ENCODE assay signal across 11 cellular contexts in the genomic region with DNA sequence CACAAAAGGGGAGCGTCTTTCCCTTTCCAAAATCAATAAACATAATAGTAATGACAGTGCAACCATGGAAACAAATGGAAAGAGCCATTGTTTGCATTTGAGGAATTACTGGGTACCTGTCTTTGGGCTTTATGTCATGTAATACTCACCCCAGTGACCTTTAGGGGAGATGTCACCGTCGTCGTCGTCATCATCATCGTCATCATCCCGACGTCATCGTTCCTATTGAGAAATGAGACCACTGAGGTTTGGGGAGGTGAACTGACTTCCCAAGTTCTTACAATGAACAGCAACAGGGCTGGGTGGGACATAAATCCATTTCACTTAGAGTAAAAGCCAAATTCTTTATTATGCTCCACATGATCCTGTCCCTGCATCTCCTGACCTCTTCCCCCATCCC.
"Had no signal": no experiment of that assay in that cellular context is flagged by ENCODE, and none has a peak within 500 bp of the region (broad histone marks: within the 10 kb centered on the region; RNA-seq: fewer than 3 reads in every experiment).

No MANE protein-coding gene starts in this region.

- DNase-seq: GM23248, GOT3, H7, H9, HCEC 1CT, HFFc6 had no signal

- H3K36me3 ChIP-seq: HAP-1 had no signal

- H3K4me3 ChIP-seq: GM23248, GM23338, HAP-1 had no signal

- H3K9me3 ChIP-seq: HAP-1 had no signal

- ATAC-seq: GM23338, HCT116 had no signal

- H3K9ac ChIP-seq: GM23248 had no signal

- H3K27ac ChIP-seq: GM23248 had no signal

- H3K4me1 ChIP-seq: HAP-1 had no signal

- FAIRE-seq: H1, H54 had no signal

- H2AFZ ChIP-seq: GM23248, GM23338 had no signal

- H3K4me2 ChIP-seq: GM23338 had no signal
